In genomic region chr11:83285771-83286528, GRCh38 we compare ENCODE assay signal across 8 cellular contexts. TPM values are rescaled to one million over a fixed set of nuclear protein-coding genes. Genes with fewer than 3 reads are reported as not detected.
DNase-seq lines count a peak whose midpoint lies in the region; ATAC-seq lines count a peak whose summit lies in the region.

Gene CCDC90B (minus strand): TSS chr11:83286367. CDS start chr11:83285972, 395 bp downstream.

- DNase-seq in NCI-H69 (lab: John Stamatoyannopoulos, UW): peak; percentile 99
- peak; percentile 96 for DNase-seq in activated CD4-positive, alpha-beta T cell treated with anti-CD3 and anti-CD28 coated beads, Interleukin-2, amount 10 ng/mL, durations not matched to agents 7 days and 5 days
- DNase-seq in cortex of kidney (lab: John Stamatoyannopoulos, UW): peak; percentile 92
- DNase-seq in left colon: peak; percentile 93 to 97
- peak; percentile 95 for DNase-seq in stimulated activated CD4-positive, alpha-beta T cell treated with anti-CD3 and anti-CD28 coated beads, Interleukin-1b, Interleukin-23, amount 100 ng/mL, for 48 hours

- intact Hi-C loops in left colon (cut with DNase I, micrococcal nuclease): no loop called here

- H3K27ac Mint-ChIP-seq in activated CD4-positive, alpha-beta T cell treated with anti-CD3 and anti-CD28 coated beads, Interleukin-2, amount 10 ng/mL, durations not matched to agents 7 days and 5 days: peak within 1 kb of the TSS; percentile 97

- peak within 1 kb of the TSS; percentile 84 to 96 (median 89) for H3K4me2 ChIP-seq in BLaER1 treated with 17β-estradiol and CSF1 and Interleukin-3, amounts not matched to agents 10 nM and 100 nM

- CTCF ChIA-PET in activated CD4-positive, alpha-beta T cell treated with anti-CD3 and anti-CD28 coated beads, Interleukin-2, amount 10 ng/mL, durations not matched to agents 7 days and 5 days (lab: Charles Lee): no interaction called here

- H3K36me3 ChIP-seq in BLaER1 treated with 17β-estradiol and CSF1 and Interleukin-3, amounts not matched to agents 10 nM and 100 nM: peaks cover 0 to 15% (median 7%) of the 10 kb centered on the region in 11 experiments; a peak in 9 of 22 replicates

- H3K4me3 ChIP-seq in BLaER1 treated with 17β-estradiol and CSF1 and Interleukin-3, amounts not matched to agents 10 nM and 100 nM: peak within 1 kb of the TSS; percentile 63 to 89 (median 74)

- peaks cover 8% of the 10 kb centered on the region for H3K36me3 Mint-ChIP-seq in activated CD4-positive, alpha-beta T cell treated with anti-CD3 and anti-CD28 coated beads, Interleukin-2, amount 10 ng/mL, durations not matched to agents 7 days and 5 days (ENCODE audit: low read depth)

- peaks cover 0 to 16% (median 0%) of the 10 kb centered on the region in 11 experiments; a peak in 4 of 22 replicates for H4K20me1 ChIP-seq in BLaER1 treated with 17β-estradiol and CSF1 and Interleukin-3, amounts not matched to agents 10 nM and 100 nM

- POLR2A ChIA-PET in activated CD4-positive, alpha-beta T cell treated with anti-CD3 and anti-CD28 coated beads, Interleukin-2, amount 10 ng/mL, durations not matched to agents 7 days and 5 days (lab: Charles Lee): no interaction called here

- H3K9ac ChIP-seq in BLaER1 treated with 17β-estradiol and CSF1 and Interleukin-3, amounts not matched to agents 10 nM and 100 nM: peak within 1 kb of the TSS; percentile 91 to 99 (median 95)

- H3K27ac ChIP-seq in BLaER1 treated with 17β-estradiol and CSF1 and Interleukin-3, amounts not matched to agents 10 nM and 100 nM: peak within 1 kb of the TSS; percentile 92 to 100 (median 96)

- no peaks in the 10 kb centered on the region; a peak in 1 of 22 replicates for H3K9me3 ChIP-seq in BLaER1 treated with 17β-estradiol and CSF1 and Interleukin-3, amounts not matched to agents 10 nM and 100 nM (replicated peaks in 1 of 11)

- peaks cover 38 to 61% (median 50%) of the 10 kb centered on the region in 10 experiments for H3K4me1 ChIP-seq in BLaER1 treated with 17β-estradiol and CSF1 and Interleukin-3, amounts not matched to agents 10 nM and 100 nM

- peaks cover 2% of the 10 kb centered on the region for H3K27me3 Mint-ChIP-seq in activated CD4-positive, alpha-beta T cell treated with anti-CD3 and anti-CD28 coated beads, Interleukin-2, amount 10 ng/mL, durations not matched to agents 7 days and 5 days

- ATAC-seq in GM19328 (IDR thresholded peaks at IDR 0.05; ENCODE audit: unreplicated experiment) (peak; percentile 87), HG03520 (IDR thresholded peaks at IDR 0.05; ENCODE audit: unreplicated experiment) (peak; percentile 85), left colon (peak; percentile 92)

- peaks cover 33% of the 10 kb centered on the region for H3K4me1 Mint-ChIP-seq in activated CD4-positive, alpha-beta T cell treated with anti-CD3 and anti-CD28 coated beads, Interleukin-2, amount 10 ng/mL, durations not matched to agents 7 days and 5 days

- no peaks in the 10 kb centered on the region for H3K27me3 ChIP-seq in BLaER1 treated with 17β-estradiol and CSF1 and Interleukin-3, amounts not matched to agents 10 nM and 100 nM

- H3K4me3 Mint-ChIP-seq in activated CD4-positive, alpha-beta T cell treated with anti-CD3 and anti-CD28 coated beads, Interleukin-2, amount 10 ng/mL, durations not matched to agents 7 days and 5 days: peak within 1 kb of the TSS; percentile 88

- peaks cover 6% of the 10 kb centered on the region for H3K9me3 Mint-ChIP-seq in activated CD4-positive, alpha-beta T cell treated with anti-CD3 and anti-CD28 coated beads, Interleukin-2, amount 10 ng/mL, durations not matched to agents 7 days and 5 days

RNA-seq across cellular contexts. Expression of gene CCDC90B, which starts in this region (rescaled TPM):
- total RNA-seq in activated CD4-positive, alpha-beta T cell treated with anti-CD3 and anti-CD28 coated beads, Interleukin-2, amount 10 ng/mL, durations not matched to agents 7 days and 5 days: 10 to 100 TPM; 27.9 to 38.5 TPM
- total RNA-seq in left colon: 10 to 100 TPM; 20.0 to 26.0 TPM

Comparison
In these comparisons a context has a peak if more than half of its experiments do, and no peak if none do; other contexts are left out.
1. Peak in every context shown above with its lines: DNase-seq, ATAC-seq, H3K4me3 ChIP-seq and H3K27ac ChIP-seq.